ENCODE assay signal across 29 cellular contexts in genomic region chr6:159915397-159915796, GRCh38. TPM values are rescaled to one million over a fixed set of nuclear protein-coding genes. Genes with fewer than 3 reads are reported as not detected.
A peak's percentile ranks its signal among the peaks of the same experiment; 100 is the strongest.
DNase-seq lines count a peak whose midpoint lies in the region; ATAC-seq lines count a peak whose summit lies in the region.
"Had no signal": no experiment of that assay in that cellular context is flagged by ENCODE, and none has a peak within 500 bp of the region (broad histone marks: within the 10 kb centered on the region; RNA-seq: fewer than 3 reads in every experiment).

No MANE protein-coding gene starts in this region.

- no peak overlapping the region for H2AFZ ChIP-seq in neuronal stem cell (ENCODE audit: low read length)
- H2AFZ ChIP-seq: PC-9 had no signal

- H3K14ac ChIP-seq in neuronal stem cell (ENCODE audit: low read length), result peak overlapping the region; percentile 77

- no peak overlapping the region for H2BK120ac ChIP-seq in neuronal stem cell (ENCODE audit: low read depth, low read length)

- no peaks in the 10 kb centered on the region for H3K36me3 ChIP-seq in neuronal stem cell (replicated peaks in 1 of 2; ENCODE audit: control insufficient read depth in 2 of 2, insufficient read depth in 2 of 2, low read length in 2 of 2)
- H3K36me3 ChIP-seq: BLaER1 treated with 17β-estradiol and CSF1 and Interleukin-3, amounts not matched to agents 10 nM and 100 nM had no signal

- no peak for ATAC-seq in HG02885 (IDR thresholded peaks at IDR 0.05; ENCODE audit: poor library complexity, unreplicated experiment)
- ATAC-seq: A549, K562 had no signal

- peaks cover 0 to 18% (median 0%) of the 10 kb centered on the region in 3 experiments for H3K27me3 ChIP-seq in neuronal stem cell (ENCODE audit: control insufficient read depth in 3 of 3, insufficient read depth in 3 of 3, low read depth in 1 of 3, low read length in 3 of 3)
- H3K27me3 ChIP-seq: BLaER1 treated with 17β-estradiol and CSF1 and Interleukin-3, amounts not matched to agents 10 nM and 100 nM had no signal

- H3K9me3 ChIP-seq in neuronal stem cell (replicated peaks in 1 of 2; ENCODE audit: control insufficient read depth in 2 of 2, insufficient read depth in 1 of 2, low read depth in 1 of 2, low read length in 2 of 2), result no peaks in the 10 kb centered on the region
- H3K9me3 ChIP-seq: A549; BLaER1 treated with 17β-estradiol and CSF1 and Interleukin-3, amounts not matched to agents 10 nM and 100 nM had no signal

- no peak overlapping the region for H2BK5ac ChIP-seq in neuronal stem cell (ENCODE audit: low read length)

- DNase-seq in ELF-1 (ENCODE audit: low read depth, low spot score), result peak; percentile 24
- DNase-seq in HPDE6-E6E7 (ENCODE audit: extremely low spot score), result peak; percentile 42
- peak; percentile 82 for DNase-seq in epithelial cell of prostate (ENCODE audit: low read depth, low spot score)
- DNase-seq in neuronal stem cell (ENCODE audit: low spot score), result no peak
- no peak for DNase-seq in DMS53 (lab: John Stamatoyannopoulos, UW)
- DNase-seq in NCI-H2227 (lab: John Stamatoyannopoulos, UW; ENCODE audit: unreplicated experiment), result no peak
- DNase-seq: AML-193; CD4-positive, alpha-beta T cell; DMS79; EL; GF-D8; HCEC 1CT; Kasumi-1; MV-4-11; NCI-H1105 treated with DMSO at 0.1 percent for 48 hours; NCI-H146; NCI-H1930; NCI-H2107; NCI-H446 treated with DMSO at 0.1 percent for 48 hours; NCI-H526; NCI-H82; NK-92 treated with Interleukin-12 subunit alpha and Interleukin-12 subunit beta, amount 100 ng/mL, for 24 hours; PC-9; SIG-M5 had no signal

- H3K18ac ChIP-seq in neuronal stem cell (ENCODE audit: low read length), result no peak overlapping the region

- H3K4me3 ChIP-seq in neuronal stem cell (ENCODE audit: low read length in 2 of 2), result no peak overlapping the region
- H3K4me3 ChIP-seq: A549; BLaER1 treated with 17β-estradiol and CSF1 and Interleukin-3, amounts not matched to agents 10 nM and 100 nM; K562; PC-9; SK-N-MC had no signal

- H2BK12ac ChIP-seq in neuronal stem cell (ENCODE audit: low read length), result no peak overlapping the region

- no peak overlapping the region for H4K8ac ChIP-seq in neuronal stem cell (ENCODE audit: low read depth, low read length)

- H2BK15ac ChIP-seq in neuronal stem cell (ENCODE audit: low read length), result no peak overlapping the region

- no CpG with 5 or more reads among the region's 2 CpGs for WGBS in neuronal stem cell (ENCODE audit: extremely low coverage in 2 of 2, insufficient read length in 2 of 2, insufficient replicate concordance in 1 of 2), 2 donors

- H3K4me1 ChIP-seq in neuronal stem cell (ENCODE audit: control insufficient read depth in 2 of 2, insufficient read depth in 1 of 2, low read depth in 1 of 2, low read length in 2 of 2), result no peaks in the 10 kb centered on the region
- H3K4me1 ChIP-seq: A549; BLaER1 treated with 17β-estradiol and CSF1 and Interleukin-3, amounts not matched to agents 10 nM and 100 nM had no signal

- no peaks in the 10 kb centered on the region for H3K79me1 ChIP-seq in neuronal stem cell (ENCODE audit: low read depth, low read length)

- H2AK5ac ChIP-seq in neuronal stem cell (ENCODE audit: low read depth, low read length), result no peak overlapping the region

- no peak overlapping the region for H3K4ac ChIP-seq in neuronal stem cell (ENCODE audit: low read length)

- H3K27ac ChIP-seq in epithelial cell of prostate (peak overlapping the region; percentile 14), neuronal stem cell (replicated peaks; ENCODE audit: low read length) (no peak overlapping the region)
- H3K27ac ChIP-seq: A549; BLaER1 treated with 17β-estradiol and CSF1 and Interleukin-3, amounts not matched to agents 10 nM and 100 nM; PC-9; SK-N-MC had no signal

- H3K9ac ChIP-seq in neuronal stem cell (ENCODE audit: low read depth, low read length, poor library complexity), result no peak overlapping the region
- H3K9ac ChIP-seq: BLaER1 treated with 17β-estradiol and CSF1 and Interleukin-3, amounts not matched to agents 10 nM and 100 nM had no signal

- H3K4me2 ChIP-seq in neuronal stem cell (ENCODE audit: insufficient read depth, low read length, poor library complexity, severe bottlenecking), result no peak overlapping the region
- H3K4me2 ChIP-seq: A549; BLaER1 treated with 17β-estradiol and CSF1 and Interleukin-3, amounts not matched to agents 10 nM and 100 nM; PC-9 had no signal

- H3K23ac ChIP-seq in neuronal stem cell (ENCODE audit: low read depth, low read length, poor library complexity), result no peak overlapping the region

- no peak overlapping the region for H4K91ac ChIP-seq in neuronal stem cell (ENCODE audit: low read depth, low read length, poor library complexity)

RNA-seq across cellular contexts. Expression of gene MAS1, which starts 24.6 kb away (rescaled TPM):
- polyA plus RNA-seq in neuronal stem cell (2013, experiment 1 of 2), result not detected
- not detected for polyA plus RNA-seq in neuronal stem cell (2013, experiment 2 of 2)
- polyA plus RNA-seq: A549, K562 had no signal

RNA-seq across cellular contexts. Expression of gene IGF2R, which starts 53.5 kb away (rescaled TPM):
- 14.0 TPM for polyA plus RNA-seq in neuronal stem cell (2013, experiment 1 of 2)
- polyA plus RNA-seq in neuronal stem cell (2013, experiment 2 of 2), result 13.5 TPM

Comparison
In these comparisons a context has a peak if more than half of its experiments do, and no peak if none do; other contexts are left out.
1. DNase-seq: peak in ELF-1 (single experiment), HPDE6-E6E7 (single experiment) and epithelial cell of prostate (single experiment); none in neuronal stem cell (single experiment), DMS53 (single experiment) and NCI-H2227 (single experiment).